Comparison of ENCODE assay signal across 8 cellular contexts in the genomic region with DNA sequence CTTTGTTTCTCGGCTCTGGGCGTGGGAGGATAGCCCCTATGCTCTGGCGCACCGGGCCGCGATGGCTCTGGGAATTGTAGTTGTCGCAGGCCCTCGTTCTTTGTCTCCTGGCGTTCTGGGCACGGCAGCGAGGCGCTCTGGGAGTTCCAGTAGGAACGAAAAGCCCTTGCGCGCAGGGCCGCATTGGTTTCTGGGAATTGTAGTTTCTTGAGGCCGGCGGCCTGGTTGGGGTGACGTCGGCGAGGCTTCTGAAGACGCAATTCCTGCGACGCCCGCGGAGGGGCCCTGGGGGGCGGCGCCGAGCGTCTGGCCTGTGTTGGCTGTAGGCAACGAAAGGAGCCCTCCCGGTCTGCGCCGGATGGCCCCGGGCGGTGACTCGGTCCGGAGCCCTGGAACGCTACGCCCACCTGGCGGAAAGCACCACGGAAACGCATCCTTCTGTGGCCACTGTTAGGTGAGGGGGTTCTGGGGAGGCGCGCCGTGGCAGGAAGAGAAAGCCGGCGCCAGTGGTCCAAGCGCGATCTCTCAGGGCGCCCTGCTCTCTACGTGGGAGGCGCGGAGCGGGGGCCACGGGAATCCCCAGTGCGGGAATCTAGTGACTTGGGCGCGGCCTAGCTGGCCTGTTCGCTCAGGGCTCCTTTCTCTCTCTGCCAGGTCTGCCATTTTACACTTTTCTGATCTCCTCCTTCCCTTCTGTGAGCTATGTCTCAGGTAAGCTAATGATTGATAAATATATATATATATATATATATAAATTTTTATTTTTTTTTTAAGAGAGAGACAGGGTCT.
DNase-seq lines count a peak whose midpoint lies in the region; ATAC-seq and TF ChIP-seq lines count a peak whose summit lies in the region.

A gene (plus strand): TSS at position 305 of the 789 bp plus-strand sequence. CDS start 398 bp downstream, at position 703.

- ATAC-seq in GM18868 (IDR thresholded peaks at IDR 0.05; ENCODE audit: unreplicated experiment) (peak; percentile 76), HG03108 (IDR thresholded peaks at IDR 0.05; ENCODE audit: unreplicated experiment) (peak; percentile 68)

- DNase-seq in AG09319 (ENCODE audit: extremely low read depth, low read depth), result peak; percentile 92
- peak; percentile 99 for DNase-seq in NCI-H2227 (lab: John Stamatoyannopoulos, UW; ENCODE audit: unreplicated experiment)
- DNase-seq in activated CD4-positive, CD25-positive, alpha-beta regulatory T cell treated with anti-CD3 and anti-CD28 coated beads, Interleukin-2, amount 50 U/mL, for 72 hours, result peak; percentile 88
- peak; percentile 88 to 89 for DNase-seq in stimulated activated CD4-positive, alpha-beta T cell treated with anti-CD3 and anti-CD28 coated beads, Interleukin-1b, Interleukin-23, amount 100 ng/mL, for 4 hours (ENCODE audit: low read depth in 2 of 2)

- H3K27ac ChIP-seq in cingulate gyrus (ENCODE audit: low read depth, low read length) (peak within 1 kb of the TSS; percentile 98), layer of hippocampus (ENCODE audit: low read depth, low read length) (peak within 1 kb of the TSS; percentile 97)

- no peaks in the 10 kb centered on the region for H3K27me3 ChIP-seq in layer of hippocampus (ENCODE audit: control insufficient read depth, insufficient read depth, low read length)

- TF ChIP-seq CTCF in AG09319 (IDR thresholded peaks at IDR 0.05; ENCODE audit: low read depth, low read length), result peak; percentile 1; the same call in 1 of the 2 replicates

Comparison
In these comparisons a context has a peak if more than half of its experiments do, and no peak if none do; other contexts are left out.
1. Peak in every context shown above with its lines: DNase-seq, ATAC-seq and H3K27ac ChIP-seq.